Comparison of ENCODE assay signal across 19 cellular contexts in genomic region chr4:113955411-113955810, GRCh38. TPM values are rescaled to one million over a fixed set of nuclear protein-coding genes. Genes with fewer than 3 reads are reported as not detected.
A peak's percentile ranks its signal among the peaks of the same experiment; 100 is the strongest.
DNase-seq lines count a peak whose midpoint lies in the region; ATAC-seq and TF ChIP-seq lines count a peak whose summit lies in the region.
"Had no signal": no experiment of that assay in that cellular context is flagged by ENCODE, and none has a peak within 500 bp of the region (broad histone marks: within the 10 kb centered on the region; RNA-seq: fewer than 3 reads in every experiment).

No MANE protein-coding gene starts in this region.

- intact Hi-C loops in right lobe of liver (cut with DNase I): no loop called here

- H3K27me3 ChIP-seq in RWPE2 (ENCODE audit: insufficient read depth, poor library complexity, severe bottlenecking) (no peaks in the 10 kb centered on the region), right lobe of liver (no peaks in the 10 kb centered on the region)
- no peaks in the 10 kb centered on the region for H3K27me3 ChIP-seq in effector memory CD4-positive, alpha-beta T cell (replicated peaks; ENCODE audit: control insufficient read depth, insufficient read depth, low read length, poor library complexity, severe bottlenecking)
- H3K27me3 ChIP-seq: BLaER1 had no signal

- H3K36me3 Mint-ChIP-seq in osteocyte (ENCODE audit: unreplicated experiment): peaks cover 30% of the 10 kb centered on the region
- H3K36me3 Mint-ChIP-seq: CD8-positive, alpha-beta T cell had no signal

- DNase-seq in DMS 273 (lab: John Stamatoyannopoulos, UW; ENCODE audit: unreplicated experiment) (peak; percentile 44), DMS 273 treated with DMSO at 0.1 percent for 48 hours (lab: John Stamatoyannopoulos, UW) (no peak), NCI-H1048 (lab: John Stamatoyannopoulos, UW) (peak; percentile 36), RWPE2 (ENCODE audit: low spot score) (no peak), osteocyte (ENCODE audit: extremely low spot score, unreplicated experiment) (no peak), NCI-H345 (lab: John Stamatoyannopoulos, UW) (no peak), right lobe of liver (no peak)
- DNase-seq in effector memory CD4-positive, alpha-beta T cell: no peak
- DNase-seq: CD8-positive, alpha-beta T cell; GF-D8; NCI-H187; RPMI8226; SW 1271 had no signal

- no peak for TF ChIP-seq POLR2A in right lobe of liver (IDR thresholded peaks at IDR 0.05)

- H3K4me1 Mint-ChIP-seq in osteocyte (ENCODE audit: unreplicated experiment): peaks cover 91% of the 10 kb centered on the region

- H3K4me1 ChIP-seq in RWPE2 (ENCODE audit: insufficient read depth, poor library complexity, severe bottlenecking): peaks cover 53% of the 10 kb centered on the region
- no peaks in the 10 kb centered on the region for H3K4me1 ChIP-seq in right lobe of liver
- H3K4me1 ChIP-seq in effector memory CD4-positive, alpha-beta T cell (ENCODE audit: control insufficient read depth, insufficient read depth, low read length, poor library complexity, severe bottlenecking): peaks cover 4% of the 10 kb centered on the region
- H3K4me1 ChIP-seq: BLaER1 had no signal

- H3K9me3 Mint-ChIP-seq in osteocyte (ENCODE audit: unreplicated experiment): no peaks in the 10 kb centered on the region
- H3K9me3 Mint-ChIP-seq: CD8-positive, alpha-beta T cell; GM23338 had no signal

- H3K36me3 ChIP-seq in RWPE2 (ENCODE audit: low read depth) (peaks cover 28% of the 10 kb centered on the region), right lobe of liver (no peaks in the 10 kb centered on the region)
- no peaks in the 10 kb centered on the region for H3K36me3 ChIP-seq in effector memory CD4-positive, alpha-beta T cell (ENCODE audit: control insufficient read depth, insufficient read depth, low read length)
- H3K36me3 ChIP-seq: BLaER1 had no signal

- H3K9me3 ChIP-seq in RWPE2 (ENCODE audit: severe bottlenecking) (no peaks in the 10 kb centered on the region), right lobe of liver (no peaks in the 10 kb centered on the region)
- H3K9me3 ChIP-seq in effector memory CD4-positive, alpha-beta T cell (ENCODE audit: control insufficient read depth, low read length): no peaks in the 10 kb centered on the region
- H3K9me3 ChIP-seq: BLaER1 had no signal

- H3K4me3 ChIP-seq in RWPE2 (ENCODE audit: severe bottlenecking) (no peak overlapping the region), right lobe of liver (no peak overlapping the region)
- no peak overlapping the region for H3K4me3 ChIP-seq in effector memory CD4-positive, alpha-beta T cell (ENCODE audit: insufficient read depth, low read depth, low read length, poor library complexity, severe bottlenecking)
- H3K4me3 ChIP-seq: BLaER1, GM23338 had no signal

- H3K27ac Mint-ChIP-seq in osteocyte (ENCODE audit: unreplicated experiment): peak overlapping the region; percentile 94
- H3K27ac Mint-ChIP-seq: CD8-positive, alpha-beta T cell; GM23338 had no signal

- 86% methylated on average over 3 of the region's 3 CpGs for WGBS in right lobe of liver (ENCODE audit: insufficient coverage, low coverage, low lambda C conversion rate, missing lambda C conversion rate)

- ATAC-seq in RWPE2 (ENCODE audit: low read depth) (no peak), right lobe of liver (no peak)
- ATAC-seq: CD8-positive, alpha-beta T cell; GM23338; HepG2 had no signal

- H3K27ac ChIP-seq in RWPE2 (ENCODE audit: poor library complexity, severe bottlenecking) (peak overlapping the region; percentile 10), right lobe of liver (no peak overlapping the region)
- H3K27ac ChIP-seq in effector memory CD4-positive, alpha-beta T cell (ENCODE audit: insufficient read depth, low read length, poor library complexity, severe bottlenecking): no peak overlapping the region
- H3K27ac ChIP-seq: 22Rv1, BLaER1 had no signal

- no peaks in the 10 kb centered on the region for H3K27me3 Mint-ChIP-seq in osteocyte (ENCODE audit: unreplicated experiment)

- no peak overlapping the region for H3K4me3 Mint-ChIP-seq in osteocyte (ENCODE audit: unreplicated experiment)
- H3K4me3 Mint-ChIP-seq: CD8-positive, alpha-beta T cell; GM23338 had no signal

- TF ChIP-seq CTCF in RWPE2 (IDR thresholded peaks at IDR 0.05; ENCODE audit: poor library complexity, severe bottlenecking): no peak
- TF ChIP-seq CTCF in osteocyte (IDR thresholded peaks at IDR 0.05): no peak
- TF ChIP-seq CTCF in right lobe of liver (IDR thresholded peaks at IDR 0.05): no peak

RNA-seq across cellular contexts. Expression of gene ARSJ, which starts 24.0 kb away (rescaled TPM):
- 61.7 and 63.3 TPM in 2 replicates for total RNA-seq in osteocyte
- total RNA-seq in right lobe of liver: 1 to 10 TPM in 5 of 6 experiments, under 1 TPM in 1; 0.90 to 7.7 (median 2.3) TPM
- total RNA-seq: CD8-positive, alpha-beta T cell; HepG2; OCI-LY7; T-helper 2 cell treated with Interferon-gamma antibody and Interleukin-4, amounts not matched to agents 100 ng/mL and 5 ng/mL, for 36 hours had no signal

Comparison
In these comparisons a context has a peak if more than half of its experiments do, and no peak if none do; other contexts are left out.
1. DNase-seq: peak in DMS 273 (single experiment) and NCI-H1048 (single experiment); none in DMS 273 treated with DMSO at 0.1 percent for 48 hours (single experiment), RWPE2 (single experiment), osteocyte (single experiment), NCI-H345 (single experiment), right lobe of liver (0 of 3) and effector memory CD4-positive, alpha-beta T cell (0 of 3).